1 cellular context compared by ENCODE assay signal in genomic region chr3:9397911-9398714, GRCh38.
TF ChIP-seq lines count a peak whose summit lies in the region.

No MANE protein-coding gene starts in this region.

TF ChIP-seq in SK-N-SH treated with all-trans-retinoic acid at 6 μM for 48 hours, 23 proteins besides CTCF, POLR2A, EP300 and RAD21 (continued from another document):
- TF ChIP-seq, protein P1, sequence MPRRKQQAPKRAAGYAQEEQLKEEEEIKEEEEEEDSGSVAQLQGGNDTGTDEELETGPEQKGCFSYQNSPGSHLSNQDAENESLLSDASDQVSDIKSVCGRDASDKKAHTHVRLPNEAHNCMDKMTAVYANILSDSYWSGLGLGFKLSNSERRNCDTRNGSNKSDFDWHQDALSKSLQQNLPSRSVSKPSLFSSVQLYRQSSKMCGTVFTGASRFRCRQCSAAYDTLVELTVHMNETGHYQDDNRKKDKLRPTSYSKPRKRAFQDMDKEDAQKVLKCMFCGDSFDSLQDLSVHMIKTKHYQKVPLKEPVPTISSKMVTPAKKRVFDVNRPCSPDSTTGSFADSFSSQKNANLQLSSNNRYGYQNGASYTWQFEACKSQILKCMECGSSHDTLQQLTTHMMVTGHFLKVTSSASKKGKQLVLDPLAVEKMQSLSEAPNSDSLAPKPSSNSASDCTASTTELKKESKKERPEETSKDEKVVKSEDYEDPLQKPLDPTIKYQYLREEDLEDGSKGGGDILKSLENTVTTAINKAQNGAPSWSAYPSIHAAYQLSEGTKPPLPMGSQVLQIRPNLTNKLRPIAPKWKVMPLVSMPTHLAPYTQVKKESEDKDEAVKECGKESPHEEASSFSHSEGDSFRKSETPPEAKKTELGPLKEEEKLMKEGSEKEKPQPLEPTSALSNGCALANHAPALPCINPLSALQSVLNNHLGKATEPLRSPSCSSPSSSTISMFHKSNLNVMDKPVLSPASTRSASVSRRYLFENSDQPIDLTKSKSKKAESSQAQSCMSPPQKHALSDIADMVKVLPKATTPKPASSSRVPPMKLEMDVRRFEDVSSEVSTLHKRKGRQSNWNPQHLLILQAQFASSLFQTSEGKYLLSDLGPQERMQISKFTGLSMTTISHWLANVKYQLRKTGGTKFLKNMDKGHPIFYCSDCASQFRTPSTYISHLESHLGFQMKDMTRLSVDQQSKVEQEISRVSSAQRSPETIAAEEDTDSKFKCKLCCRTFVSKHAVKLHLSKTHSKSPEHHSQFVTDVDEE (CRISPR knock-in tag; IDR thresholded peaks at IDR 0.05), result no peak
- TF ChIP-seq ZFP3 (CRISPR knock-in tag; IDR thresholded peaks at IDR 0.05) (no peak), TCF4 (CRISPR knock-in tag; IDR thresholded peaks at IDR 0.05; ENCODE audit: borderline replicate concordance) (no peak)
